Comparison of ENCODE assay signal across 8 cellular contexts in the genomic region with DNA sequence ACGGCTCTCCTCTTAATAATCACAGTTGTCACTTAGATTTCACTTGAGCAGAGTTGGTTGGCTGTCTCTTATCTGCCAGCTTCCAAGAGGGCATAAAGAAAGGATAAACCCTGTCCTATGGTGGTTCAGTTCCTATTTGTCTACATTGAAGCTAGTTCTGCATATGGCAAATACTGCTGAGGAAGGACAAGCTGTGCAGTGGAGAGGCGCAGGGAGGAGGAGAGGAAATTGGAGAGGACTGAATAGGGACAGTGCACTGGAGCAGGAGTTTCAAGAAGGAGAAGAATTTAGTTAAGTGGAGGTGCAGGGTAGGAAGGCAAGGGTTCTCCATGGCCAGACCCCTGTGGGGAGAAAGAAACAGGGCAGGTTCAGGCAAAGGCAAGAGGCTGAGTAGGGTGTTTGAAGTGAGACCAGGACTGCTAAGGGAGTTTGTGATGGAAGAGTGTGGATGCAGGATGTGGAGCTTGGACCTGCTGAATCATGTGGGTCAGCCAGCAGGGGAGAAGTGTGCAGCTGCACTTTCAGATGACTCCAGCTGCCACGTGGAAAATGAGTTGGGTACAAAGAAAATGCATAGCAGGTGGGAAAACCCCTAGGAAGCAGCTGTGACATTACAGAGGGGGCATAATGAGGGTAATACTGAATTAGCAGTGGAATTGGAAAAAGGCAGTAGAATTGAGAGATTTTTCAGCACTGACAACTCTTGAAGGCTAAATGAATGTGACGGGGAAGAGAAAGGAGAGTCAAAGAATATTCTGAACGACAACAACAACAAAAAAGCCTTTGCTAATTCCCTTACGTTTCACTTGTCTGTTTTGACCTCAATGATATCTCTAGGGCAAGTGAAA.
DNase-seq lines count a peak whose midpoint lies in the region; ATAC-seq lines count a peak whose summit lies in the region.

No MANE protein-coding gene starts in this region.

- H3K27ac ChIP-seq in SJCRH30 = peak overlapping the region; percentile 66

- no peaks in the 10 kb centered on the region for H3K27me3 ChIP-seq in SJCRH30

- no peaks in the 10 kb centered on the region for H3K36me3 ChIP-seq in SJCRH30

- peaks cover 10% of the 10 kb centered on the region for H3K4me1 ChIP-seq in SJCRH30

- no peaks in the 10 kb centered on the region for H3K9me3 Mint-ChIP-seq in memory B cell

- peak; percentile 39 for ATAC-seq in HG03354 (IDR thresholded peaks at IDR 0.05; ENCODE audit: poor library complexity, severe bottlenecking, unreplicated experiment)
- ATAC-seq in memory B cell (ENCODE audit: low read depth) = peak; percentile 19
- ATAC-seq in HG03457 (IDR thresholded peaks at IDR 0.05; ENCODE audit: unreplicated experiment) = no peak
- no peak for ATAC-seq in GM21723 (IDR thresholded peaks at IDR 0.05; ENCODE audit: unreplicated experiment)

- no peaks in the 10 kb centered on the region for H3K36me3 Mint-ChIP-seq in memory B cell

- H3K27me3 Mint-ChIP-seq in memory B cell = peaks cover 11% of the 10 kb centered on the region

- DNase-seq in DMS53 treated with DMSO at 0.1 percent for 48 hours (lab: John Stamatoyannopoulos, UW; ENCODE audit: unreplicated experiment) (peak; percentile 30), SJCRH30 (peak; percentile 68 to 78), memory B cell (ENCODE audit: low spot score in 2 of 2) (no peak), NK-92 (lab: John Stamatoyannopoulos, UW; ENCODE audit: unreplicated experiment) (no peak), NCI-H226 (no peak)

- H3K4me3 Mint-ChIP-seq in memory B cell = peak overlapping the region; percentile 19

- peaks cover 7% of the 10 kb centered on the region for H3K4me1 Mint-ChIP-seq in memory B cell

- no peak overlapping the region for H3K27ac Mint-ChIP-seq in memory B cell

- no peak overlapping the region for H3K4me3 ChIP-seq in SJCRH30

- no peaks in the 10 kb centered on the region for H3K9me3 ChIP-seq in SJCRH30 (replicated peaks)

Comparison
In these comparisons a context has a peak if more than half of its experiments do, and no peak if none do; other contexts are left out.
1. DNase-seq: peak in DMS53 treated with DMSO at 0.1 percent for 48 hours (single experiment) and SJCRH30 (2 of 2); none in memory B cell (0 of 2), NK-92 (single experiment) and NCI-H226 (single experiment).
2. ATAC-seq: peak in HG03354 (single experiment) and memory B cell (single experiment); none in HG03457 (single experiment) and GM21723 (single experiment).